12 cellular contexts compared by ENCODE assay signal in genomic region chr6:43699564-43700186, GRCh38. TPM values are rescaled to one million over a fixed set of nuclear protein-coding genes. Genes with fewer than 3 reads are reported as not detected.
DNase-seq lines count a peak whose midpoint lies in the region; ATAC-seq and TF ChIP-seq lines count a peak whose summit lies in the region.
"Had no signal": no experiment of that assay in that cellular context is flagged by ENCODE, and none has a peak within 500 bp of the region (broad histone marks: within the 10 kb centered on the region; RNA-seq: fewer than 3 reads in every experiment).

No MANE protein-coding gene starts in this region.

- H3K9ac ChIP-seq in mesendoderm (ENCODE audit: low read length) = no peak overlapping the region

- H3K27me3 ChIP-seq in body of pancreas (no peaks in the 10 kb centered on the region), mesendoderm (ENCODE audit: insufficient read depth, low read length, poor library complexity) (no peaks in the 10 kb centered on the region)

- no peak for ATAC-seq in body of pancreas
- ATAC-seq in activated CD8-positive, alpha-beta memory T cell treated with anti-CD3 and anti-CD28 coated beads, Interleukin-2, amount 10 ng/mL, durations not matched to agents 7 days and 5 days = no peak
- ATAC-seq: CD8-positive, alpha-beta T cell had no signal

- H3K4me2 ChIP-seq in mesendoderm (ENCODE audit: low read length) = no peak overlapping the region

- H3K4me1 ChIP-seq in body of pancreas (peaks cover 53% of the 10 kb centered on the region), mesendoderm (ENCODE audit: control insufficient read depth, low read depth, low read length) (peaks cover 27% of the 10 kb centered on the region)

- WGBS in body of pancreas, 2 donors = 38 to 39% methylated on average over 7 of the region's 7 CpGs
- WGBS in mesendoderm (ENCODE audit: extremely low coverage, insufficient coverage, low lambda C conversion rate) = no CpG with 5 or more reads among the region's 7 CpGs

- no peaks in the 10 kb centered on the region for H3K79me1 ChIP-seq in mesendoderm (ENCODE audit: low read length)

- H4K8ac ChIP-seq in mesendoderm (ENCODE audit: low read depth, low read length) = no peak overlapping the region

- no peaks in the 10 kb centered on the region for H3K36me3 Mint-ChIP-seq in activated CD8-positive, alpha-beta memory T cell treated with anti-CD3 and anti-CD28 coated beads, Interleukin-2, amount 10 ng/mL, durations not matched to agents 7 days and 5 days
- H3K36me3 Mint-ChIP-seq: CD8-positive, alpha-beta T cell had no signal

- peaks cover 50% of the 10 kb centered on the region for H3K27me3 Mint-ChIP-seq in activated CD8-positive, alpha-beta memory T cell treated with anti-CD3 and anti-CD28 coated beads, Interleukin-2, amount 10 ng/mL, durations not matched to agents 7 days and 5 days

- no peak overlapping the region for H3K18ac ChIP-seq in mesendoderm (ENCODE audit: low read length)

- H2BK15ac ChIP-seq in mesendoderm (replicated peaks; ENCODE audit: low read depth) = no peak overlapping the region

- no peaks in the 10 kb centered on the region for H3K4me1 Mint-ChIP-seq in activated CD8-positive, alpha-beta memory T cell treated with anti-CD3 and anti-CD28 coated beads, Interleukin-2, amount 10 ng/mL, durations not matched to agents 7 days and 5 days

- no peak overlapping the region for H3K4me3 ChIP-seq in body of pancreas
- no peak overlapping the region for H3K4me3 ChIP-seq in mesendoderm (ENCODE audit: low read length)

- H3K9me3 ChIP-seq in body of pancreas = no peaks in the 10 kb centered on the region

- H4K5ac ChIP-seq in mesendoderm (ENCODE audit: low read length) = no peak overlapping the region

- no peak overlapping the region for H2BK120ac ChIP-seq in mesendoderm (ENCODE audit: low read depth, low read length)

- H3K56ac ChIP-seq in mesendoderm (ENCODE audit: low read length) = peak overlapping the region; percentile 62

- intact Hi-C loops in body of pancreas (cut with DNase I) = no loop called here

- CTCF ChIA-PET in activated CD8-positive, alpha-beta memory T cell treated with anti-CD3 and anti-CD28 coated beads, Interleukin-2, amount 10 ng/mL, durations not matched to agents 7 days and 5 days (lab: Charles Lee) = interaction anchor here (1.3 kb wide), 1 partner anchor 375 kb away, joined by 3 read pairs; no protein-coding TSS in a partner anchor

- H3K9me3 Mint-ChIP-seq in activated CD8-positive, alpha-beta memory T cell treated with anti-CD3 and anti-CD28 coated beads, Interleukin-2, amount 10 ng/mL, durations not matched to agents 7 days and 5 days (ENCODE audit: low read depth) = no peaks in the 10 kb centered on the region
- H3K9me3 Mint-ChIP-seq: activated T-cell treated with anti-CD3 and anti-CD28 coated beads, Interleukin-2, amount 50 U/mL, for 24 hours; CD8-positive, alpha-beta T cell had no signal

- TF ChIP-seq CTCF in body of pancreas (IDR thresholded peaks at IDR 0.05) = no peak

- no peak overlapping the region for H2BK5ac ChIP-seq in mesendoderm (ENCODE audit: low read length)

- H3K4ac ChIP-seq in mesendoderm (ENCODE audit: low read depth, low read length) = no peak overlapping the region

- H3K27ac Mint-ChIP-seq in activated CD8-positive, alpha-beta memory T cell treated with anti-CD3 and anti-CD28 coated beads, Interleukin-2, amount 10 ng/mL, durations not matched to agents 7 days and 5 days = no peak overlapping the region
- H3K27ac Mint-ChIP-seq: activated T-cell treated with anti-CD3 and anti-CD28 coated beads, Interleukin-2, amount 50 U/mL, for 24 hours; CD8-positive, alpha-beta T cell had no signal

- no peak overlapping the region for H2AK5ac ChIP-seq in mesendoderm (ENCODE audit: low read length)

- TF ChIP-seq POLR2A in body of pancreas (IDR thresholded peaks at IDR 0.05) = no peak

- H3K23ac ChIP-seq in mesendoderm (ENCODE audit: low read length) = no peak overlapping the region

- H3K79me2 ChIP-seq in mesendoderm (ENCODE audit: control insufficient read depth, insufficient read depth, low read length) = no peaks in the 10 kb centered on the region

- H3K4me3 Mint-ChIP-seq in activated CD8-positive, alpha-beta memory T cell treated with anti-CD3 and anti-CD28 coated beads, Interleukin-2, amount 10 ng/mL, durations not matched to agents 7 days and 5 days = no peak overlapping the region
- H3K4me3 Mint-ChIP-seq: activated T-cell treated with anti-CD3 and anti-CD28 coated beads, Interleukin-2, amount 50 U/mL, for 24 hours; CD8-positive, alpha-beta T cell had no signal

- peak overlapping the region; percentile 22 to 70 (median 62) for H3K27ac ChIP-seq in body of pancreas
- no peak overlapping the region for H3K27ac ChIP-seq in mesendoderm (ENCODE audit: low read depth, low read length)
- H3K27ac ChIP-seq: HL-60 had no signal

- DNase-seq in COLO668 (lab: John Stamatoyannopoulos, UW; ENCODE audit: unreplicated experiment) (peak; percentile 56), LoVo (ENCODE audit: low spot score) (peak; percentile 73), body of pancreas (peak in 2 of 4 donors; percentile 26 to 46), mesendoderm (peak; percentile 60), cerebellar cortex (ENCODE audit: low spot score) (no peak), T-helper 2 cell (no peak), COLO829 (ENCODE audit: low spot score) (no peak)
- no peak for DNase-seq in activated CD8-positive, alpha-beta memory T cell treated with anti-CD3 and anti-CD28 coated beads, Interleukin-2, amount 10 ng/mL, durations not matched to agents 7 days and 5 days
- DNase-seq: activated T-cell treated with anti-CD3 and anti-CD28 coated beads, Interleukin-2, amount 50 U/mL, for 24 hours; CD8-positive, alpha-beta T cell; SIG-M5 had no signal

- H3K36me3 ChIP-seq in body of pancreas (replicated peaks in 1 of 2; ENCODE audit: insufficient read depth in 1 of 2, low read depth in 2 of 2) = no peaks in the 10 kb centered on the region
- H3K36me3 ChIP-seq in mesendoderm (ENCODE audit: control insufficient read depth, insufficient read depth, low read length) = no peaks in the 10 kb centered on the region

RNA-seq across cellular contexts. Expression of gene MRPS18A, which starts 12.1 kb away (rescaled TPM):
- total RNA-seq in body of pancreas = 10 to 100 TPM; 16.9 to 36.3 TPM
- 72.3 TPM for polyA plus RNA-seq in mesendoderm (2013, experiment 1 of 2)
- 71.9 TPM for polyA plus RNA-seq in mesendoderm (2013, experiment 2 of 2)
- total RNA-seq in activated CD8-positive, alpha-beta memory T cell treated with anti-CD3 and anti-CD28 coated beads, Interleukin-2, amount 10 ng/mL, durations not matched to agents 7 days and 5 days = 10 to 100 TPM; 41.0 to 47.4 TPM

RNA-seq across cellular contexts. Expression of gene RSPH9, which starts 54.8 kb away (rescaled TPM):
- not detected for total RNA-seq in body of pancreas
- 0.08 TPM for polyA plus RNA-seq in mesendoderm (2013, experiment 1 of 2)
- 0.03 TPM for polyA plus RNA-seq in mesendoderm (2013, experiment 2 of 2)
- not detected for total RNA-seq in activated CD8-positive, alpha-beta memory T cell treated with anti-CD3 and anti-CD28 coated beads, Interleukin-2, amount 10 ng/mL, durations not matched to agents 7 days and 5 days
- total RNA-seq: CD8-positive, alpha-beta T cell had no signal

Comparison
In these comparisons a context has a peak if more than half of its experiments do, and no peak if none do; other contexts are left out.
1. DNase-seq: peak in COLO668 (single experiment), LoVo (single experiment) and mesendoderm (single experiment); none in cerebellar cortex (single experiment), T-helper 2 cell (0 of 5), COLO829 (single experiment) and activated CD8-positive, alpha-beta memory T cell treated with anti-CD3 and anti-CD28 coated beads, Interleukin-2, amount 10 ng/mL, durations not matched to agents 7 days and 5 days (single experiment).